ENCODE assay signal across 17 cellular contexts in the genomic region with DNA sequence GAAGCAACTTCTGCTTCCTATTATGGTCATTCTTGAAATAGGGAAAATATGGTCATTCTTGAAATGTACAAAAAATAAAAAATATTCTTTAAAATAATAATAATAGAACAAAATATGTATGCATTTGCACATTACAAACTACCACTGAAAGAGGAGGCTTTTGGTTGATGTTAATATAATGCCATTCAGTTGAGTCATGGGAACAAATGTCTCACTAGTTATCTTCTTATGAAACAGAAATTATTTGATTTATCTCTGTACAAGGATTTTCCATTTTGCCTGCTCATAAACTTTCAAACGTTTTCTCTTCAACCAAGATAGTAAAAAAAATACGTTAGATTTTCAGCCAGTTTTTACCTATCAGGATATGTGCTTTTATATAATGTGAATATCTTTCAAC.
DNase-seq lines count a peak whose midpoint lies in the region; ATAC-seq and TF ChIP-seq lines count a peak whose summit lies in the region.
"Had no signal": no experiment of that assay in that cellular context is flagged by ENCODE, and none has a peak within 500 bp of the region (broad histone marks: within the 10 kb centered on the region; RNA-seq: fewer than 3 reads in every experiment).

No MANE protein-coding gene starts in this region.

- no peaks in the 10 kb centered on the region for H3K4me1 ChIP-seq in heart right ventricle
- H3K4me1 ChIP-seq: BLaER1 treated with 17β-estradiol and CSF1 and Interleukin-3, amounts not matched to agents 10 nM and 100 nM; Caco-2 had no signal

- H3K27ac Mint-ChIP-seq in osteocyte (ENCODE audit: unreplicated experiment) = peak overlapping the region; percentile 27
- H3K27ac Mint-ChIP-seq: B cell; CD4-positive, alpha-beta T cell; CD8-positive, alpha-beta T cell had no signal

- no peaks in the 10 kb centered on the region for H3K36me3 Mint-ChIP-seq in osteocyte (ENCODE audit: unreplicated experiment)
- H3K36me3 Mint-ChIP-seq: CD8-positive, alpha-beta T cell had no signal

- peaks cover 0 to 10% (median 0%) of the 10 kb centered on the region in 11 donors for H3K9me3 ChIP-seq in heart right ventricle
- H3K9me3 ChIP-seq: Caco-2 had no signal

- 50 to 51% methylated on average over 2 of the region's 2 CpGs for whole genome bisulfite sequencing in heart right ventricle, 2 donors

- H3K4me3 Mint-ChIP-seq in osteocyte (ENCODE audit: unreplicated experiment) = no peak overlapping the region
- H3K4me3 Mint-ChIP-seq: B cell; CD4-positive, alpha-beta T cell; CD8-positive, alpha-beta T cell had no signal

- no peak overlapping the region for H3K4me3 ChIP-seq in heart right ventricle
- H3K4me3 ChIP-seq: BLaER1 treated with 17β-estradiol and CSF1 and Interleukin-3, amounts not matched to agents 10 nM and 100 nM had no signal

- intact Hi-C loops in heart right ventricle (cut with DNase I) = no loop called here

- DNase-seq in ELR (ENCODE audit: low read depth) (peak; percentile 28), amniotic epithelial cell (ENCODE audit: low read depth) (peak; percentile 70), osteocyte (ENCODE audit: extremely low spot score, unreplicated experiment) (no peak), heart right ventricle (no peak), ACHN (no peak), NCI-H446 (lab: John Stamatoyannopoulos, UW) (no peak)
- DNase-seq: 8988T; AML-193; Caco-2; Calu3; CD4-positive, alpha-beta T cell; CD8-positive, alpha-beta T cell; DMS79 treated with DMSO at 0.1 percent for 48 hours; GF-D8 had no signal

- TF ChIP-seq CTCF in osteocyte (IDR thresholded peaks at IDR 0.05) = no peak
- TF ChIP-seq CTCF in heart right ventricle (IDR thresholded peaks at IDR 0.05) = no peak

- H3K27me3 ChIP-seq in heart right ventricle = no peaks in the 10 kb centered on the region
- H3K27me3 ChIP-seq: BLaER1 treated with 17β-estradiol and CSF1 and Interleukin-3, amounts not matched to agents 10 nM and 100 nM had no signal

- H3K9me3 Mint-ChIP-seq in osteocyte (ENCODE audit: unreplicated experiment) = peaks cover 3% of the 10 kb centered on the region

- no peaks in the 10 kb centered on the region for H3K27me3 Mint-ChIP-seq in osteocyte (ENCODE audit: unreplicated experiment)
- H3K27me3 Mint-ChIP-seq: B cell; CD4-positive, alpha-beta T cell had no signal

- H3K4me1 Mint-ChIP-seq in osteocyte (ENCODE audit: unreplicated experiment) = peaks cover 8% of the 10 kb centered on the region
- H3K4me1 Mint-ChIP-seq: B cell had no signal

- no peak overlapping the region for H3K27ac ChIP-seq in heart right ventricle
- H3K27ac ChIP-seq: BLaER1 treated with 17β-estradiol and CSF1 and Interleukin-3, amounts not matched to agents 10 nM and 100 nM; C4-2B had no signal

- no peaks in the 10 kb centered on the region for H3K36me3 ChIP-seq in heart right ventricle
- H3K36me3 ChIP-seq: BLaER1 treated with 17β-estradiol and CSF1 and Interleukin-3, amounts not matched to agents 10 nM and 100 nM had no signal

- in situ Hi-C loops in ACHN (cut with HindIII; ENCODE audit: low pct_ligation_motif_present, low pct_unique_long_range_greater_than_20kb, low sequenced_read_pairs) = no loop called here

- ATAC-seq in heart right ventricle = no peak
- ATAC-seq: CD8-positive, alpha-beta T cell had no signal

Comparison
In these comparisons a context has a peak if more than half of its experiments do, and no peak if none do; other contexts are left out.
1. DNase-seq: peak in ELR (single experiment) and amniotic epithelial cell (single experiment); none in osteocyte (single experiment), heart right ventricle (0 of 2), ACHN (single experiment) and NCI-H446 (0 of 2).